Comparison of ENCODE assay signal across 8 cellular contexts in genomic region chr18:26813043-26813442, GRCh38. TPM values are rescaled to one million over a fixed set of nuclear protein-coding genes. Genes with fewer than 3 reads are reported as not detected.
DNase-seq lines count a peak whose midpoint lies in the region; ATAC-seq and TF ChIP-seq lines count a peak whose summit lies in the region.

No MANE protein-coding gene starts in this region.

- no peaks in the 10 kb centered on the region for H3K36me3 ChIP-seq in lower lobe of right lung
- H3K36me3 ChIP-seq in tibial nerve = no peaks in the 10 kb centered on the region

- peak; percentile 23 to 88 (median 62) for DNase-seq in NCI-H1417 (lab: John Stamatoyannopoulos, UW)
- DNase-seq in T47D (ENCODE audit: low read depth in 1 of 2, low spot score in 1 of 2) = peak; percentile 45 to 74
- no peak for DNase-seq in lower lobe of right lung
- no peak for DNase-seq in SKM-1 treated with dmso at 0.1 percent for 144 hours (lab: John Stamatoyannopoulos, UW; ENCODE audit: unreplicated experiment)
- no peak for DNase-seq in tibial nerve (ENCODE audit: low spot score in 2 of 2)

- H3K4me1 ChIP-seq in lower lobe of right lung (no peaks in the 10 kb centered on the region), tibial nerve (no peaks in the 10 kb centered on the region)

- peak; percentile 92 for ATAC-seq in GM18868 (IDR thresholded peaks at IDR 0.05; ENCODE audit: unreplicated experiment)
- ATAC-seq in lower lobe of right lung = peak; percentile 43 to 94
- ATAC-seq in HG02840 (IDR thresholded peaks at IDR 0.05; ENCODE audit: low FRiP score, unreplicated experiment) = no peak

- intact Hi-C loops in lower lobe of right lung (cut with DNase I) = no loop called here

- H3K27ac ChIP-seq in 22Rv1 (no peak overlapping the region), lower lobe of right lung (no peak overlapping the region), tibial nerve (no peak overlapping the region)

- in situ Hi-C loops in T47D (cut with HindIII; ENCODE audit: low pct_unique_long_range_greater_than_20kb, low sequenced_read_pairs) = no loop called here

- H3K27me3 ChIP-seq in lower lobe of right lung (ENCODE audit: low read depth) = no peaks in the 10 kb centered on the region
- H3K27me3 ChIP-seq in tibial nerve = no peaks in the 10 kb centered on the region

- H3K4me3 ChIP-seq in lower lobe of right lung (no peak overlapping the region), tibial nerve (no peak overlapping the region)

- TF ChIP-seq EP300 in tibial nerve (IDR thresholded peaks at IDR 0.05) = no peak

- peak; percentile 77 for TF ChIP-seq CTCF in 22Rv1 (IDR thresholded peaks at IDR 0.05)
- peak; percentile 40 for TF ChIP-seq CTCF in lower lobe of right lung (IDR thresholded peaks at IDR 0.05)
- peak in 2 of 5 experiments; percentile 7 to 15 for TF ChIP-seq CTCF in tibial nerve (IDR thresholded peaks at IDR 0.05)

- TF ChIP-seq POLR2A in tibial nerve (IDR thresholded peaks at IDR 0.05) = no peak

- 52 to 61% methylated on average over 1 of the region's 1 CpG for WGBS in tibial nerve, 2 donors

- H3K9me3 ChIP-seq in lower lobe of right lung (no peaks in the 10 kb centered on the region), tibial nerve (peaks cover 0 to 5% (median 2%) of the 10 kb centered on the region in 4 donors)

RNA-seq across cellular contexts. Expression of gene AQP4, which starts 52.5 kb away (rescaled TPM):
- total RNA-seq in lower lobe of right lung = 301 TPM
- total RNA-seq in tibial nerve = under 1 TPM in 1 of 4 donors, not detected in 3; 0.30 TPM

Comparison
In these comparisons a context has a peak if more than half of its experiments do, and no peak if none do; other contexts are left out.
1. DNase-seq: peak in NCI-H1417 (3 of 3) and T47D (2 of 2); none in lower lobe of right lung (single experiment), SKM-1 treated with dmso at 0.1 percent for 144 hours (single experiment) and tibial nerve (0 of 2).
2. RNA of gene AQP4, which starts 52.5 kb away (total RNA-seq): 301 TPM in lower lobe of right lung (single experiment); 0.30 TPM in tibial nerve; every median in the first group is over 100 times any median in the second.